ENCODE assay signal across 1 cellular context in the genomic region with DNA sequence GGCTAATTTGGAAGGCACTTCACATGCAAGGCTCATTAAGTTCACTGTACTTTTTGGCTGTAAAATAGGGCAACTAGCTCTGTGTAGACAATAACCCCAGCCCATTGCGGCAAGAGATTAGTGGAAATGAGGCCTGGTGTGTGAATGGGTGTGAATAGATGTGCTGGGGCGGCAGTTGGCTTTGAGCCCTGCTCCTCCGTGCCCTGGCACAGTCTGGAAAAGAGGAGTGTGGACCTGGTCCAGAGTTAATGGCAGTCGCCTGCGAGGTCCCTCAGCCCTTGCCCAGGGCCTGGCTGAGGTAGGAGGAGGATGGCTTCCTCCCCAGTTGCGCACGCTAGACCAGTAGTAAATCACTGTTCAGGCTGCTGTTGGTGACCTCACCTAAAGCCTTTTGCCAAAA.
TF ChIP-seq lines count a peak whose summit lies in the region.

No MANE protein-coding gene starts in this region.

TF ChIP-seq in endothelial cell of umbilical vein, 7 proteins besides CTCF, POLR2A, EP300 and RAD21:
- TF ChIP-seq EZH2 (IDR thresholded peaks at IDR 0.05; ENCODE audit: borderline replicate concordance, low read depth, low read length, severe bottlenecking) (no peak), GATA2 (IDR thresholded peaks at IDR 0.05; ENCODE audit: insufficient read depth, insufficient read length, low read depth, low read length) (no peak), JUN (IDR thresholded peaks at IDR 0.05; ENCODE audit: borderline replicate concordance, insufficient read depth, insufficient read length, low read depth) (no peak), FOS (IDR thresholded peaks at IDR 0.05; ENCODE audit: borderline replicate concordance, insufficient read depth, low read length) (no peak), MAX (IDR thresholded peaks at IDR 0.05; ENCODE audit: insufficient read depth, insufficient read length) (no peak), MYC (IDR thresholded peaks at IDR 0.05; ENCODE audit: low read depth, low read length) (no peak), POLR2AphosphoS5 (IDR thresholded peaks at IDR 0.05; ENCODE audit: insufficient read depth, low read depth, low read length) (no peak)
